ENCODE assay signal across 25 cellular contexts in the genomic region with DNA sequence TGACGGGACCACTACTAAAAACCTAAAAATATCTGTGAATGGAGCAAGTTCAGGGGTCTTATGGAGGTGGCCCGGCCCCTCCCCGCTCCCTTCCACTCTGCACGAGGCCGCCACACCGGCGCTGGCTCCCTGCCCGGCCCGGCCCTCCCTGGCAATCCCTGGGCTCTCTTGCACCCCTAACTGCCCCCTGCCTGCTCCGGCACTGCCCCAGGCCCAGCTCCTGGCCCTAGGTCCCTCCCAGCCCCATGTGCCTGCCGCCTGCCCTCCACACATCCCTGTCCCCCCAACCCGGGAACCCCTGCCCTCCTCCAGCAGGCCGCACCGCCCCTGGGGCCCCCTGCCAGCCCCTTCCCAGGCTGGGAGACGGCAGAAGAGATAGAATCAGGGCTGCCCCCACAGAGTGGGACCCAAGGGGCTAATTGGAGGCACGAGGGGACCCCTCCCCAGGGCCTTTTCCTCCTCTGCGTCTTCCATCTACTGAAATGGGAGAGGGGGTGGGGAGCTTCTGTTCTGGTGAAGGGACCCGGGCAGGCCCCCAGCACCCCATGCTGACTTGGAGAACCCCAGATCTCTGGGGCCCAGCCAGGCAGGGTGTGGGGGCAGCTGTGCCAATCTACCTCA. TPM values are rescaled to one million over a fixed set of nuclear protein-coding genes. Genes with fewer than 3 reads are reported as not detected.
DNase-seq lines count a peak whose midpoint lies in the region; ATAC-seq and TF ChIP-seq lines count a peak whose summit lies in the region.
"Had no signal": no experiment of that assay in that cellular context is flagged by ENCODE, and none has a peak within 500 bp of the region (broad histone marks: within the 10 kb centered on the region; RNA-seq: fewer than 3 reads in every experiment).

No MANE protein-coding gene starts in this region.

- CTCF ChIA-PET in IMR-90 (lab: Yijun Ruan, JAX): no interaction called here

- no peak for TF ChIP-seq RAD21 in IMR-90 (IDR thresholded peaks at IDR 0.05; ENCODE audit: low read length)

- intact Hi-C loops in IMR-90 (cut with micrococcal nuclease): no loop called here

- H2BK15ac ChIP-seq in IMR-90 (ENCODE audit: low read depth, low read length): no peak overlapping the region

- peaks cover 23% of the 10 kb centered on the region for H3K4me1 Mint-ChIP-seq in central memory CD8-positive, alpha-beta T cell
- peaks cover 52% of the 10 kb centered on the region for H3K4me1 Mint-ChIP-seq in stimulated activated effector memory CD8-positive, alpha-beta T cell treated with anti-CD3 and anti-CD28 coated beads, Interleukin-12 subunit alpha, Interleukin-12 subunit beta, amount 100 ng/mL, for 72 hours

- H2AK5ac ChIP-seq in IMR-90 (ENCODE audit: low read depth, low read length): peak overlapping the region; percentile 0; the same call in 1 of the 2 replicates

- no peak overlapping the region for H3K4me3 ChIP-seq in IMR-90 (ENCODE audit: insufficient read depth, low read depth, low read length)
- H3K4me3 ChIP-seq: breast epithelium, HAP-1, smooth muscle cell, upper lobe of right lung had no signal

- H3K9me1 ChIP-seq in IMR-90 (ENCODE audit: insufficient read depth, low read length): peaks cover 14% of the 10 kb centered on the region

- H3K23ac ChIP-seq in IMR-90 (ENCODE audit: low read depth, low read length): no peak overlapping the region

- no peak for TF ChIP-seq POLR2A in IMR-90 (IDR thresholded peaks at IDR 0.05; ENCODE audit: low read depth, low read length)

- no peak overlapping the region for H2AFZ ChIP-seq in IMR-90 (replicated peaks; ENCODE audit: low read length, poor library complexity)

- POLR2A ChIA-PET in IMR-90 (lab: Charles Lee; ENCODE audit: unreplicated experiment): no interaction called here

- H2BK120ac ChIP-seq in IMR-90 (ENCODE audit: low read depth, low read length): no peak overlapping the region

- H3K9ac ChIP-seq in IMR-90 (ENCODE audit: low read depth, low read length): no peak overlapping the region

- no peak overlapping the region for H3K56ac ChIP-seq in IMR-90 (ENCODE audit: extremely low read depth, insufficient read depth, low read length)

- dilution Hi-C loops in IMR-90 (cut with HindIII; ENCODE audit: low sequenced_read_pairs, unreplicated experiment): no loop called here

- no peak overlapping the region for H3K18ac ChIP-seq in IMR-90 (ENCODE audit: low read depth, low read length)

- DNase-seq in IMR-90 (no peak), dedifferentiated amniotic fluid mesenchymal stem cell (ENCODE audit: extremely low spot score) (no peak), G401 (ENCODE audit: low spot score) (no peak)
- no peak for DNase-seq in central memory CD8-positive, alpha-beta T cell (ENCODE audit: low spot score in 2 of 2)
- DNase-seq in stimulated activated effector memory CD8-positive, alpha-beta T cell treated with anti-CD3 and anti-CD28 coated beads, Interleukin-12 subunit alpha, Interleukin-12 subunit beta, amount 100 ng/mL, for 72 hours (ENCODE audit: low spot score in 2 of 2): no peak
- DNase-seq: activated CD4-positive, alpha-beta T cell treated with anti-CD3 and anti-CD28 coated beads, Interleukin-2, amount 50 U/mL, for 1 hour; activated naive CD8-positive, alpha-beta T cell treated with anti-CD3 and anti-CD28 coated beads, Interleukin-2, amount 50 U/mL, for 24 hours; dermis blood vessel endothelial cell; Kasumi-1; NCI-H1048; NCI-H1930; NCI-H226; NCI-H82; OCI-M1; stimulated activated CD4-positive, alpha-beta T cell treated with anti-CD3 and anti-CD28 coated beads, Interleukin-4, amount 100 ng/mL, for 1 hour; upper lobe of right lung had no signal

- H4K20me1 ChIP-seq in IMR-90 (ENCODE audit: insufficient read depth, low read length): peaks cover 7% of the 10 kb centered on the region

- peak overlapping the region; percentile 90 for H3K27ac Mint-ChIP-seq in central memory CD8-positive, alpha-beta T cell (ENCODE audit: low read depth)
- H3K27ac Mint-ChIP-seq in stimulated activated effector memory CD8-positive, alpha-beta T cell treated with anti-CD3 and anti-CD28 coated beads, Interleukin-12 subunit alpha, Interleukin-12 subunit beta, amount 100 ng/mL, for 72 hours: no peak overlapping the region
- H3K27ac Mint-ChIP-seq: activated naive CD8-positive, alpha-beta T cell treated with anti-CD3 and anti-CD28 coated beads, Interleukin-2, amount 50 U/mL, for 24 hours had no signal

- no peak overlapping the region for H3K4me3 Mint-ChIP-seq in central memory CD8-positive, alpha-beta T cell
- H3K4me3 Mint-ChIP-seq in stimulated activated effector memory CD8-positive, alpha-beta T cell treated with anti-CD3 and anti-CD28 coated beads, Interleukin-12 subunit alpha, Interleukin-12 subunit beta, amount 100 ng/mL, for 72 hours: no peak overlapping the region
- H3K4me3 Mint-ChIP-seq: activated naive CD8-positive, alpha-beta T cell treated with anti-CD3 and anti-CD28 coated beads, Interleukin-2, amount 50 U/mL, for 24 hours had no signal

- 100% methylated on average over 1 of the region's 18 CpGs; no CpG with 5 or more reads in 1 of the 2 experiments for WGBS in IMR-90 (ENCODE audit: extremely low coverage in 2 of 2, insufficient read length in 1 of 2), 2 experiments

- in situ Hi-C loops in IMR-90 (cut with MboI; ENCODE audit: low sequenced_read_pairs): loop anchor here (5.0 to 10.0 kb wide), 2 partner anchors 102 to 274 kb away; a partner anchor contains a TSS
- in situ Hi-C loops in G401 (cut with HindIII; ENCODE audit: low sequenced_read_pairs): no loop called here

- no peaks in the 10 kb centered on the region for H3K9me3 ChIP-seq in IMR-90 (ENCODE audit: control insufficient read depth, insufficient read depth, low read length)
- H3K9me3 ChIP-seq: breast epithelium, HAP-1, upper lobe of right lung had no signal

- no peaks in the 10 kb centered on the region for H3K9me3 Mint-ChIP-seq in central memory CD8-positive, alpha-beta T cell
- no peaks in the 10 kb centered on the region for H3K9me3 Mint-ChIP-seq in stimulated activated effector memory CD8-positive, alpha-beta T cell treated with anti-CD3 and anti-CD28 coated beads, Interleukin-12 subunit alpha, Interleukin-12 subunit beta, amount 100 ng/mL, for 72 hours
- H3K9me3 Mint-ChIP-seq: activated naive CD8-positive, alpha-beta T cell treated with anti-CD3 and anti-CD28 coated beads, Interleukin-2, amount 50 U/mL, for 24 hours had no signal

- no peak for TF ChIP-seq CTCF in IMR-90 (conservative IDR thresholded peaks at IDR 0.05; ENCODE audit: low read depth, low read length)

- no peak overlapping the region for H2AK9ac ChIP-seq in IMR-90 (replicated peaks; ENCODE audit: low read depth, low read length, poor library complexity)

- H4K8ac ChIP-seq in IMR-90 (ENCODE audit: low read depth in 2 of 2, low read length in 2 of 2): no peak overlapping the region

- H3K14ac ChIP-seq in IMR-90 (replicated peaks; ENCODE audit: low read depth, low read length): no peak overlapping the region

- H3K36me3 Mint-ChIP-seq in central memory CD8-positive, alpha-beta T cell (ENCODE audit: insufficient read depth): peaks cover 73% of the 10 kb centered on the region
- peaks cover 78% of the 10 kb centered on the region for H3K36me3 Mint-ChIP-seq in stimulated activated effector memory CD8-positive, alpha-beta T cell treated with anti-CD3 and anti-CD28 coated beads, Interleukin-12 subunit alpha, Interleukin-12 subunit beta, amount 100 ng/mL, for 72 hours

- H3K79me1 ChIP-seq in IMR-90 (ENCODE audit: low read depth in 1 of 2, low read length in 2 of 2): peaks cover 2 to 28% of the 10 kb centered on the region in 2 experiments; a peak in 1 of 4 replicates

- H3K27ac ChIP-seq in IMR-90 (ENCODE audit: insufficient read depth, low read length): no peak overlapping the region
- H3K27ac ChIP-seq: breast epithelium, foreskin keratinocyte, upper lobe of right lung had no signal

- H4K5ac ChIP-seq in IMR-90 (ENCODE audit: low read depth, low read length): no peak overlapping the region

- peaks cover 28% of the 10 kb centered on the region for H3K4me1 ChIP-seq in IMR-90 (ENCODE audit: control insufficient read depth, insufficient read depth, low read length)
- H3K4me1 ChIP-seq: breast epithelium, HAP-1, upper lobe of right lung had no signal

- no peak for ATAC-seq in IMR-90 (ENCODE audit: low read depth)
- no peak for ATAC-seq in central memory CD8-positive, alpha-beta T cell (replicated peaks; ENCODE audit: extremely low read depth, poor library complexity, severe bottlenecking)
- peak; percentile 9 for ATAC-seq in stimulated activated effector memory CD8-positive, alpha-beta T cell treated with anti-CD3 and anti-CD28 coated beads, Interleukin-12 subunit alpha, Interleukin-12 subunit beta, amount 100 ng/mL, for 72 hours
- ATAC-seq: activated naive CD8-positive, alpha-beta T cell treated with anti-CD3 and anti-CD28 coated beads, Interleukin-2, amount 50 U/mL, for 24 hours had no signal

- peaks cover 7% of the 10 kb centered on the region for H3K36me3 ChIP-seq in IMR-90 (ENCODE audit: control insufficient read depth, insufficient read depth, low read length)
- H3K36me3 ChIP-seq: breast epithelium had no signal

- no peak overlapping the region for H2BK5ac ChIP-seq in IMR-90 (ENCODE audit: low read depth, low read length, poor library complexity, severe bottlenecking)

- no peak overlapping the region for H4K91ac ChIP-seq in IMR-90 (ENCODE audit: insufficient read depth, low read depth, low read length)

- no peaks in the 10 kb centered on the region for H3K27me3 Mint-ChIP-seq in central memory CD8-positive, alpha-beta T cell
- H3K27me3 Mint-ChIP-seq: activated naive CD8-positive, alpha-beta T cell treated with anti-CD3 and anti-CD28 coated beads, Interleukin-2, amount 50 U/mL, for 24 hours had no signal

- H3K27me3 ChIP-seq in IMR-90 (ENCODE audit: control insufficient read depth, insufficient read depth, low read length): no peaks in the 10 kb centered on the region
- H3K27me3 ChIP-seq: breast epithelium, foreskin keratinocyte, upper lobe of right lung had no signal

- no peak overlapping the region for H3K4ac ChIP-seq in IMR-90 (ENCODE audit: low read depth, low read length)

- no peak overlapping the region for H3K4me2 ChIP-seq in IMR-90 (ENCODE audit: low read depth, low read length)
- H3K4me2 ChIP-seq: smooth muscle cell had no signal

- H2BK20ac ChIP-seq in IMR-90 (ENCODE audit: low read depth, low read length): no peak overlapping the region

- BruUV-seq in IMR-90 (replicated peaks; lab: Mats Ljungman, UMichigan): TSS peak; percentile 60

RNA-seq across cellular contexts. Expression of a gene that starts 9.3 kb away (rescaled TPM):
- total RNA-seq in IMR-90 (2012; rRNA removed): not detected in 2 replicates
- not detected in 2 replicates for polyA plus RNA-seq in IMR-90 (2012; rRNA removed)
- polyA plus RNA-seq in IMR-90 (2012; cell fraction: cytosol; rRNA removed): not detected in 2 replicates
- polyA plus RNA-seq in IMR-90 (2012; cell fraction: nucleus; rRNA removed; ENCODE audit: low replicate concordance): 0.86 and 1.7 TPM in 2 replicates
- total RNA-seq in G401 (2014; rRNA removed; shearing (Covaris generic)): not detected in 2 replicates
- total RNA-seq: dermis blood vessel endothelial cell, epithelial cell of proximal tubule, foreskin keratinocyte, HT-29, lower leg skin, smooth muscle cell had no signal
- polyA plus RNA-seq: BJ, foreskin keratinocyte had no signal

RNA-seq across cellular contexts. Expression of a gene that starts 19.2 kb away (rescaled TPM):
- 22.6 and 23.1 TPM in 2 replicates for total RNA-seq in IMR-90 (2012; rRNA removed)
- 58.9 and 72.7 TPM in 2 replicates for polyA plus RNA-seq in IMR-90 (2012; rRNA removed)
- 59.0 and 96.1 TPM in 2 replicates for polyA plus RNA-seq in IMR-90 (2012; cell fraction: cytosol; rRNA removed)
- polyA plus RNA-seq in IMR-90 (2012; cell fraction: nucleus; rRNA removed; ENCODE audit: low replicate concordance): 77.3 and 108 TPM in 2 replicates
- 52.5 and 60.2 TPM in 2 replicates for total RNA-seq in G401 (2014; rRNA removed; shearing (Covaris generic))

RNA-seq across cellular contexts. Expression of a gene that starts 27.6 kb away (rescaled TPM):
- not detected in 2 replicates for total RNA-seq in IMR-90 (2012; rRNA removed)
- not detected in 2 replicates for polyA plus RNA-seq in IMR-90 (2012; rRNA removed)
- not detected in 2 replicates for polyA plus RNA-seq in IMR-90 (2012; cell fraction: cytosol; rRNA removed)
- not detected in 2 replicates for polyA plus RNA-seq in IMR-90 (2012; cell fraction: nucleus; rRNA removed; ENCODE audit: low replicate concordance)
- not detected in 2 replicates for total RNA-seq in G401 (2014; rRNA removed; shearing (Covaris generic))
- total RNA-seq: breast epithelium; dermis blood vessel endothelial cell; epithelial cell of proximal tubule; foreskin keratinocyte; HT-29; lower leg skin; T-helper 1 cell treated with Interleukin-12 subunit alpha and Interleukin-12 subunit beta and Interleukin-4 antibody, amounts not matched to agents 30 ng/mL and 1 ng/mL, for 36 hours; upper lobe of right lung had no signal
- polyA plus RNA-seq: BJ, foreskin keratinocyte, smooth muscle cell had no signal

RNA-seq across cellular contexts. Expression of a gene that starts 47.0 kb away (rescaled TPM):
- not detected in 2 replicates for total RNA-seq in IMR-90 (2012; rRNA removed)
- polyA plus RNA-seq in IMR-90 (2012; rRNA removed): not detected in 2 replicates
- 0.05 TPM in 1 of 2 replicates, not detected in the other for polyA plus RNA-seq in IMR-90 (2012; cell fraction: cytosol; rRNA removed)
- polyA plus RNA-seq in IMR-90 (2012; cell fraction: nucleus; rRNA removed; ENCODE audit: low replicate concordance): not detected in 2 replicates
- not detected in 2 replicates for total RNA-seq in G401 (2014; rRNA removed; shearing (Covaris generic))
- total RNA-seq: breast epithelium; dermis blood vessel endothelial cell; epithelial cell of proximal tubule; foreskin keratinocyte; HT-29; smooth muscle cell; T-helper 1 cell treated with Interleukin-12 subunit alpha and Interleukin-12 subunit beta and Interleukin-4 antibody, amounts not matched to agents 30 ng/mL and 1 ng/mL, for 36 hours; upper lobe of right lung had no signal
- polyA plus RNA-seq: BJ, foreskin keratinocyte, smooth muscle cell had no signal
